ENCODE assay signal across 13 cellular contexts in genomic region chr7:455110-455928, GRCh38.
DNase-seq lines count a peak whose midpoint lies in the region; ATAC-seq and TF ChIP-seq lines count a peak whose summit lies in the region.
"Had no signal": no experiment of that assay in that cellular context is flagged by ENCODE, and none has a peak within 500 bp of the region (broad histone marks: within the 10 kb centered on the region; RNA-seq: fewer than 3 reads in every experiment).

No MANE protein-coding gene starts in this region.

- H3K4me1 ChIP-seq in body of pancreas: peaks cover 14% of the 10 kb centered on the region

- H3K4me3 ChIP-seq in body of pancreas (no peak overlapping the region), H7 (ENCODE audit: insufficient read depth, low read depth, low read length) (no peak overlapping the region)

- H3K9me3 ChIP-seq in body of pancreas: no peaks in the 10 kb centered on the region

- H3K27ac ChIP-seq in body of pancreas: no peak overlapping the region
- H3K27ac ChIP-seq: KMS-11 had no signal

- H3K27ac Mint-ChIP-seq in nephron: peak overlapping the region in 2 of 3 experiments; percentile 83 to 89

- peaks cover 11% of the 10 kb centered on the region for H3K4me1 Mint-ChIP-seq in nephron

- TF ChIP-seq CTCF in body of pancreas (IDR thresholded peaks at IDR 0.05) (no peak), nephron (IDR thresholded peaks at IDR 0.05; ENCODE audit: unreplicated experiment in 3 of 3) (no peak)

- DNase-seq in COLO829 (ENCODE audit: low spot score) (peak; percentile 92), M059J (ENCODE audit: low read depth) (peak; percentile 47), body of pancreas (peak; percentile 57 to 81 (median 68)), H7 (no peak), NK-92 (lab: John Stamatoyannopoulos, UW; ENCODE audit: unreplicated experiment) (no peak)
- DNase-seq: activated CD8-positive, alpha-beta memory T cell treated with anti-CD3 and anti-CD28 coated beads, Interleukin-2, amount 50 U/mL, for 48 hours; central memory CD4-positive, alpha-beta T cell; foreskin melanocyte; midbrain had no signal

- WGBS in body of pancreas, 2 donors: 0 to 46% methylated on average over 5 to 42 of the region's 42 CpGs

- H3K36me3 ChIP-seq in body of pancreas (replicated peaks in 1 of 2; ENCODE audit: insufficient read depth in 1 of 2, low read depth in 2 of 2): no peaks in the 10 kb centered on the region
- H3K36me3 ChIP-seq in H7 (replicated peaks; ENCODE audit: control insufficient read depth, insufficient read depth, low read length): no peaks in the 10 kb centered on the region

- no peak overlapping the region for H3K4me3 Mint-ChIP-seq in nephron

- H3K27me3 ChIP-seq in body of pancreas (no peaks in the 10 kb centered on the region), H7 (ENCODE audit: control insufficient read depth, insufficient read depth, low read length) (peaks cover 19% of the 10 kb centered on the region)

- peaks cover 21% of the 10 kb centered on the region for H3K27me3 Mint-ChIP-seq in nephron (ENCODE audit: low read depth)

- TF ChIP-seq POLR2A in body of pancreas (IDR thresholded peaks at IDR 0.05): no peak

- ATAC-seq in body of pancreas (peak; percentile 25), GM21526 (IDR thresholded peaks at IDR 0.05; ENCODE audit: low FRiP score, unreplicated experiment) (no peak), GM18907 (IDR thresholded peaks at IDR 0.05; ENCODE audit: unreplicated experiment) (no peak)

- H3K9me3 Mint-ChIP-seq in nephron: no peaks in the 10 kb centered on the region

- intact Hi-C loops in body of pancreas (cut with DNase I): no loop called here

- H3K36me3 Mint-ChIP-seq in nephron (ENCODE audit: low read depth): no peaks in the 10 kb centered on the region

Comparison
In these comparisons a context has a peak if more than half of its experiments do, and no peak if none do; other contexts are left out.
1. DNase-seq: peak in COLO829 (single experiment), M059J (single experiment) and body of pancreas (4 of 4); none in H7 (single experiment) and NK-92 (single experiment).